ENCODE assay signal across 8 cellular contexts in genomic region chr3:117719316-117719926, GRCh38.
DNase-seq lines count a peak whose midpoint lies in the region; ATAC-seq, FAIRE-seq and TF ChIP-seq lines count a peak whose summit lies in the region.

No MANE protein-coding gene starts in this region.

- H3K9me3 ChIP-seq in MG63 = no peaks in the 10 kb centered on the region

- H3K27me3 Mint-ChIP-seq in nephron progenitor cell (ENCODE audit: low read depth, poor library complexity) = peaks cover 4% of the 10 kb centered on the region

- H3K36me3 Mint-ChIP-seq in nephron progenitor cell (ENCODE audit: low read depth) = no peaks in the 10 kb centered on the region

- TF ChIP-seq CTCF in bronchial epithelial cell (IDR thresholded peaks at IDR 0.05; ENCODE audit: insufficient read depth, low read length, severe bottlenecking) = peak; percentile 60
- peak; percentile 83 for TF ChIP-seq CTCF in nephron progenitor cell (IDR thresholded peaks at IDR 0.05)

- no peak overlapping the region for H3K4me3 ChIP-seq in MG63
- H3K4me3 ChIP-seq in bronchial epithelial cell (ENCODE audit: low read depth, low read length) = no peak overlapping the region
- no peak overlapping the region for H3K4me3 ChIP-seq in H7 (ENCODE audit: insufficient read depth, low read depth, low read length)

- no peak overlapping the region for H3K4me3 Mint-ChIP-seq in nephron progenitor cell

- FAIRE-seq in bronchial epithelial cell (lab: Jason Lieb, UNC) = no peak

- DNase-seq in COLO829 (ENCODE audit: low spot score) = peak; percentile 48
- DNase-seq in MG63 = peak; percentile 5
- DNase-seq in bronchial epithelial cell (ENCODE audit: low read depth) = peak; percentile 22
- peak; percentile 4 for DNase-seq in nephron progenitor cell
- no peak for DNase-seq in activated gamma-delta T cell treated with Interleukin-2 at 50 U/mL for 16 hours
- no peak for DNase-seq in H7

- no peak overlapping the region for H3K27ac Mint-ChIP-seq in nephron progenitor cell

- no peaks in the 10 kb centered on the region for H3K36me3 ChIP-seq in MG63
- no peaks in the 10 kb centered on the region for H3K36me3 ChIP-seq in bronchial epithelial cell (ENCODE audit: control insufficient read depth, insufficient read depth, low read length)
- H3K36me3 ChIP-seq in H7 (replicated peaks; ENCODE audit: control insufficient read depth, insufficient read depth, low read length) = no peaks in the 10 kb centered on the region

- H3K4me1 Mint-ChIP-seq in nephron progenitor cell = no peaks in the 10 kb centered on the region

- ATAC-seq in GM18861 (IDR thresholded peaks at IDR 0.05; ENCODE audit: unreplicated experiment) (peak; percentile 67), HG03025 (IDR thresholded peaks at IDR 0.05; ENCODE audit: low FRiP score, unreplicated experiment) (no peak)

- no peaks in the 10 kb centered on the region for H3K27me3 ChIP-seq in MG63
- no peaks in the 10 kb centered on the region for H3K27me3 ChIP-seq in bronchial epithelial cell (ENCODE audit: control insufficient read depth, insufficient read depth, low read length)
- no peaks in the 10 kb centered on the region for H3K27me3 ChIP-seq in H7 (ENCODE audit: control insufficient read depth, insufficient read depth, low read length)

- H3K9me3 Mint-ChIP-seq in nephron progenitor cell = peaks cover 4% of the 10 kb centered on the region

Comparison
In these comparisons a context has a peak if more than half of its experiments do, and no peak if none do; other contexts are left out.
1. DNase-seq: peak in COLO829 (single experiment), MG63 (single experiment), bronchial epithelial cell (single experiment) and nephron progenitor cell (single experiment); none in activated gamma-delta T cell treated with Interleukin-2 at 50 U/mL for 16 hours (single experiment) and H7 (single experiment).